33 cellular contexts compared by ENCODE assay signal in genomic region chr10:34032564-34032963, GRCh38.
DNase-seq lines count a peak whose midpoint lies in the region; ATAC-seq, FAIRE-seq and TF ChIP-seq lines count a peak whose summit lies in the region.
"Had no signal": no experiment of that assay in that cellular context is flagged by ENCODE, and none has a peak within 500 bp of the region (broad histone marks: within the 10 kb centered on the region; RNA-seq: fewer than 3 reads in every experiment).

No MANE protein-coding gene starts in this region.

- no peaks in the 10 kb centered on the region for H3K36me3 ChIP-seq in HEK293 (ENCODE audit: control insufficient read depth in 2 of 2, insufficient read depth in 1 of 2, low read length in 2 of 2)
- no peaks in the 10 kb centered on the region for H3K36me3 ChIP-seq in bronchial epithelial cell (ENCODE audit: control insufficient read depth, insufficient read depth, low read length)
- H3K36me3 ChIP-seq: BE2C; BLaER1; BLaER1 treated with 17β-estradiol and CSF1 and Interleukin-3, amounts not matched to agents 10 nM and 100 nM had no signal

- POLR2A ChIA-PET in HEK293 (lab: Yijun Ruan, JAX), result no interaction called here

- DNase-seq in cardiac septum (ENCODE audit: low spot score) (peak; percentile 2), Right ventricle myocardium inferior (ENCODE audit: missing footprints) (no peak), bronchial epithelial cell (ENCODE audit: low read depth) (no peak)
- DNase-seq: 8988T; ACHN; AML-193; BE2C; C1 segment of cervical spinal cord; Caco-2; Calu3; CD4-positive, alpha-beta memory T cell; CD4-positive, alpha-beta T cell; CD4-positive, CD25-positive, alpha-beta regulatory T cell; CD8-positive, alpha-beta memory T cell; CD8-positive, alpha-beta T cell; COR-L47; DMS 273 treated with DMSO at 0.1 percent for 48 hours; DMS153; DMS53; DMS79; DMS79 treated with DMSO at 0.1 percent for 48 hours; DND-41; EL had no signal

- no peak for ATAC-seq in Right ventricle myocardium inferior
- ATAC-seq in GM21526 (IDR thresholded peaks at IDR 0.05; ENCODE audit: low FRiP score, unreplicated experiment), result no peak
- ATAC-seq in esophagus mucosa, result no peak
- ATAC-seq: A549; CD8-positive, alpha-beta T cell had no signal

- no peak for TF ChIP-seq CTCF in HEK293 (tag by site-specific recombination; IDR thresholded peaks at IDR 0.05)
- TF ChIP-seq CTCF in bronchial epithelial cell (IDR thresholded peaks at IDR 0.05; ENCODE audit: insufficient read depth, low read length, severe bottlenecking), result no peak

- CTCF ChIA-PET in HEK293 (lab: Yijun Ruan, JAX), result no interaction called here

- H3K9me3 ChIP-seq in HEK293 (ENCODE audit: control insufficient read depth, insufficient read depth, low read depth, low read length), result no peaks in the 10 kb centered on the region
- H3K9me3 ChIP-seq: A549, BE2C had no signal

- H3K27me3 ChIP-seq in bronchial epithelial cell (ENCODE audit: control insufficient read depth, insufficient read depth, low read length), result no peaks in the 10 kb centered on the region
- H3K27me3 ChIP-seq: BE2C; BLaER1; BLaER1 treated with 17β-estradiol and CSF1 and Interleukin-3, amounts not matched to agents 10 nM and 100 nM had no signal

- peak; percentile 77 for FAIRE-seq in bronchial epithelial cell (lab: Jason Lieb, UNC)
- FAIRE-seq: A204.1, A549, D721Med had no signal

- intact Hi-C loops in cardiac septum (cut with DNase I), result no loop called here
- intact Hi-C loops in Right ventricle myocardium inferior (cut with DNase I), result no loop called here

- no peak overlapping the region for H3K27ac ChIP-seq in HEK293 (ENCODE audit: extremely low read depth, low read depth, low read length)
- H3K27ac ChIP-seq: 22Rv1; A549; BLaER1; BLaER1 treated with 17β-estradiol and CSF1 and Interleukin-3, amounts not matched to agents 10 nM and 100 nM; C4-2B had no signal

- H3K4me3 ChIP-seq in HEK293 (ENCODE audit: low read depth, low read length), result no peak overlapping the region
- H3K4me3 ChIP-seq in bronchial epithelial cell (ENCODE audit: low read depth, low read length), result no peak overlapping the region
- H3K4me3 ChIP-seq: A549; BLaER1; BLaER1 treated with 17β-estradiol and CSF1 and Interleukin-3, amounts not matched to agents 10 nM and 100 nM had no signal

- H3K4me1 ChIP-seq in HEK293 (ENCODE audit: control insufficient read depth, insufficient read depth, low read length), result no peaks in the 10 kb centered on the region
- H3K4me1 ChIP-seq: A549, BE2C, BLaER1, Caco-2 had no signal

TF ChIP-seq in HEK293, 187 proteins besides CTCF, POLR2A, EP300 and RAD21:
- TF ChIP-seq ZNF549 (tag by site-specific recombination; IDR thresholded peaks at IDR 0.05) (peak; percentile 92), SP7 (tag by site-specific recombination; IDR thresholded peaks at IDR 0.05) (no peak)
